18 cellular contexts compared by ENCODE assay signal in the genomic region with DNA sequence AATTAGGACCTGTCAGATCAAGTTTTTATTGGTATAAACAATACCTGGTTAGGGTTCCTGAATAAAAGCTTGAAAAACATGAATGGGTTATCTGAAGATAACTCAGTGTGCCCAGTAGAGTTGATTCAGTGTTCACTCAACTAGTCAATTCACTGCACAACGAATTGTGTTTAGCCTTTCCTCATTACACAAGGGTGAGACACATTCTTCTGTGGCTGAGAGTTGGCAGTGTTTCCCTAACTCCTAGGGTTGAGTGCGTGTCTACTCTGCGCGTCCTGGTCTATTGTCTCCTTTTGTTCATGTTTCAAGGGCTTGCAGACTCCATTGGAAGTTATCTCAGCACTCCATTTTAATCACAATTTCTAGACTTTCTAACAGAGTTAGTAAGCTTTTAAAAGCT. TPM values are rescaled to one million over a fixed set of nuclear protein-coding genes. Genes with fewer than 3 reads are reported as not detected.
DNase-seq lines count a peak whose midpoint lies in the region; ATAC-seq and TF ChIP-seq lines count a peak whose summit lies in the region.
"Had no signal": no experiment of that assay in that cellular context is flagged by ENCODE, and none has a peak within 500 bp of the region (broad histone marks: within the 10 kb centered on the region; RNA-seq: fewer than 3 reads in every experiment).

No MANE protein-coding gene starts in this region.

- H3K4me1 ChIP-seq in IMR-90 (ENCODE audit: control insufficient read depth, insufficient read depth, low read length) (peaks cover 6% of the 10 kb centered on the region; the same call in 1 of the 2 replicates), mammary epithelial cell (ENCODE audit: insufficient read depth, low read length) (peaks cover 25% of the 10 kb centered on the region)

- CTCF ChIA-PET in IMR-90 (lab: Yijun Ruan, JAX), result interaction anchor here (1.5 kb wide), 1 partner anchor 39 kb away, joined by 3 read pairs; no protein-coding TSS in a partner anchor
- CTCF ChIA-PET in mammary epithelial cell (lab: Charles Lee; ENCODE audit: low non-redundant PET), result no interaction called here

- H3K79me2 ChIP-seq in mammary epithelial cell (ENCODE audit: insufficient read depth, low read length), result no peaks in the 10 kb centered on the region

- no peaks in the 10 kb centered on the region for H3K27me3 ChIP-seq in IMR-90 (ENCODE audit: control insufficient read depth, insufficient read depth, low read length)
- no peaks in the 10 kb centered on the region for H3K27me3 ChIP-seq in mammary epithelial cell (ENCODE audit: insufficient read depth, low read length)

- POLR2A ChIA-PET in IMR-90 (lab: Charles Lee; ENCODE audit: unreplicated experiment), result no interaction called here

- H3K27ac ChIP-seq in IMR-90 (ENCODE audit: insufficient read depth, low read length), result no peak overlapping the region
- H3K27ac ChIP-seq in mammary epithelial cell (ENCODE audit: insufficient read depth, low read depth, low read length), result peak overlapping the region; percentile 70
- H3K27ac ChIP-seq in substantia nigra (ENCODE audit: low read depth, low read length, poor library complexity, severe bottlenecking), result no peak overlapping the region
- H3K27ac ChIP-seq: RWPE1 had no signal

- peak overlapping the region; percentile 58; the same call in 1 of the 2 replicates for H3K4ac ChIP-seq in IMR-90 (ENCODE audit: low read depth, low read length)

- 0 out of 2 replicates have a peak, but pooled peaks have one; percentile 38 for ATAC-seq in IMR-90 (ENCODE audit: low read depth)
- ATAC-seq: activated CD4-positive, CD25-positive, alpha-beta regulatory T cell treated with anti-CD3 and anti-CD28 coated beads, Interleukin-2, amount 50 U/mL, for 24 hours; K562; sciatic nerve; stimulated activated naive B cell treated with anti-CD40 and anti-IgM and Interleukin-4, amounts not matched to agents 10 μg/mL and 1 μg/mL and 100 μg/mL, for 72 hours had no signal

- peak overlapping the region in 1 of 2 experiments; percentile 36; a peak in 1 of 4 replicates for H4K8ac ChIP-seq in IMR-90 (ENCODE audit: low read depth in 2 of 2, low read length in 2 of 2)

- in situ Hi-C loops in IMR-90 (cut with MboI; ENCODE audit: low sequenced_read_pairs), result no loop called here
- in situ Hi-C loops in mammary epithelial cell (cut with MboI; ENCODE audit: low sequenced_read_pairs in 2 of 2), result no loop called here
- in situ Hi-C loops in ACHN (cut with HindIII; ENCODE audit: low pct_ligation_motif_present, low pct_unique_long_range_greater_than_20kb, low sequenced_read_pairs), result no loop called here

- no peak overlapping the region for H3K56ac ChIP-seq in IMR-90 (ENCODE audit: extremely low read depth, insufficient read depth, low read length)

- H4K5ac ChIP-seq in IMR-90 (ENCODE audit: low read depth, low read length), result no peak overlapping the region

- intact Hi-C loops in IMR-90 (cut with micrococcal nuclease), result loop anchor here (5.0 kb wide), 1 partner anchor 39 kb away; no protein-coding TSS in a partner anchor
- intact Hi-C loops in mammary epithelial cell (cut with micrococcal nuclease), result no loop called here

- dilution Hi-C loops in IMR-90 (cut with HindIII; ENCODE audit: low sequenced_read_pairs, unreplicated experiment) (no loop called here), mammary epithelial cell (cut with HindIII; ENCODE audit: low sequenced_read_pairs) (no loop called here)

- H3K14ac ChIP-seq in IMR-90 (replicated peaks; ENCODE audit: low read depth, low read length), result peak overlapping the region; percentile 81

- no peak overlapping the region for H3K4me3 ChIP-seq in IMR-90 (ENCODE audit: insufficient read depth, low read depth, low read length)
- no peak overlapping the region for H3K4me3 ChIP-seq in mammary epithelial cell (replicated peaks in 1 of 3; ENCODE audit: insufficient read depth in 1 of 3, low read depth in 2 of 3, low read length in 3 of 3)
- H3K4me3 ChIP-seq: K562 had no signal

- H2BK15ac ChIP-seq in IMR-90 (ENCODE audit: low read depth, low read length), result peak overlapping the region; percentile 51; the same call in 1 of the 3 replicates

- H3K9ac ChIP-seq in IMR-90 (ENCODE audit: low read depth, low read length) (no peak overlapping the region), mammary epithelial cell (ENCODE audit: insufficient read depth, low read length) (no peak overlapping the region)

- WGBS in IMR-90 (ENCODE audit: extremely low coverage in 2 of 2, insufficient read length in 1 of 2), 2 experiments, result no CpG with 5 or more reads among the region's 4 CpGs
- 69% methylated on average over 4 of the region's 4 CpGs for WGBS in mammary epithelial cell (ENCODE audit: low coverage, missing lambda C conversion rate)

- H2AK9ac ChIP-seq in IMR-90 (replicated peaks; ENCODE audit: low read depth, low read length, poor library complexity), result no peak overlapping the region

- no peaks in the 10 kb centered on the region for H3K9me3 ChIP-seq in IMR-90 (ENCODE audit: control insufficient read depth, insufficient read depth, low read length)
- H3K9me3 ChIP-seq in mammary epithelial cell (replicated peaks; ENCODE audit: insufficient read depth, low read length), result no peaks in the 10 kb centered on the region

- BruUV-seq in IMR-90 (replicated peaks; lab: Mats Ljungman, UMichigan) (no TSS peak), mammary epithelial cell (replicated peaks; lab: Mats Ljungman, UMichigan) (no TSS peak)

- peak; percentile 47 for DNase-seq in AG08396 (ENCODE audit: low spot score)
- DNase-seq in IMR-90, result peak; percentile 84
- peak; percentile 81 for DNase-seq in mammary epithelial cell
- peak; percentile 42 for DNase-seq in kidney glomerular epithelial cell (lab: John Stamatoyannopoulos, UW)
- DNase-seq in LoVo (ENCODE audit: low spot score), result no peak
- DNase-seq in substantia nigra (lab: John Stamatoyannopoulos, UW), result no peak
- no peak for DNase-seq in ACHN
- no peak for DNase-seq in OCI-M2 (lab: John Stamatoyannopoulos, UW; ENCODE audit: unreplicated experiment)
- DNase-seq: activated CD8-positive, alpha-beta memory T cell treated with anti-CD3 and anti-CD28 coated beads, Interleukin-2, amount 50 U/mL, for 4 hours; AML-193; hippocampal formation; NCI-H146; stimulated activated naive B cell treated with anti-CD40 and anti-IgM and Interleukin-4, amounts not matched to agents 10 μg/mL and 1 μg/mL and 100 μg/mL, for 72 hours; T-helper 1 cell had no signal

- peak overlapping the region; percentile 37; the same call in 1 of the 2 replicates for H2BK120ac ChIP-seq in IMR-90 (ENCODE audit: low read depth, low read length)

- no peak overlapping the region for H3K23ac ChIP-seq in IMR-90 (ENCODE audit: low read depth, low read length)

- no peak overlapping the region for H4K91ac ChIP-seq in IMR-90 (ENCODE audit: insufficient read depth, low read depth, low read length)

- H3K36me3 ChIP-seq in IMR-90 (ENCODE audit: control insufficient read depth, insufficient read depth, low read length), result no peaks in the 10 kb centered on the region
- H3K36me3 ChIP-seq in mammary epithelial cell (ENCODE audit: insufficient read depth, low read length), result no peaks in the 10 kb centered on the region

- TF ChIP-seq CTCF in IMR-90 (conservative IDR thresholded peaks at IDR 0.05; ENCODE audit: low read depth, low read length), result no peak
- TF ChIP-seq CTCF in mammary epithelial cell (conservative IDR thresholded peaks at IDR 0.05 in 1 of 2, IDR thresholded peaks at IDR 0.05 in 1 of 2; ENCODE audit: extremely low read depth in 1 of 2, insufficient read depth in 1 of 2, low read depth in 1 of 2, low read length in 2 of 2), result no peak

- H2BK5ac ChIP-seq in IMR-90 (ENCODE audit: low read depth, low read length, poor library complexity, severe bottlenecking), result peak overlapping the region; percentile 64

- H2BK20ac ChIP-seq in IMR-90 (ENCODE audit: low read depth, low read length), result peak overlapping the region; percentile 40

- H2AFZ ChIP-seq in IMR-90 (replicated peaks; ENCODE audit: low read length, poor library complexity) (peak overlapping the region; percentile 5), mammary epithelial cell (ENCODE audit: low read depth, low read length) (peak overlapping the region; percentile 24)

- H3K18ac ChIP-seq in IMR-90 (ENCODE audit: low read depth, low read length), result peak overlapping the region; percentile 60; the same call in 1 of the 2 replicates

- TF ChIP-seq RAD21 in IMR-90 (IDR thresholded peaks at IDR 0.05; ENCODE audit: low read length), result no peak

- H2AK5ac ChIP-seq in IMR-90 (ENCODE audit: low read depth, low read length), result peak overlapping the region; percentile 52; the same call in 1 of the 2 replicates

- H3K79me1 ChIP-seq in IMR-90 (ENCODE audit: low read depth in 1 of 2, low read length in 2 of 2), result no peaks in the 10 kb centered on the region

- H3K4me2 ChIP-seq in IMR-90 (ENCODE audit: low read depth, low read length) (no peak overlapping the region), mammary epithelial cell (ENCODE audit: insufficient read depth, low read depth, low read length) (no peak overlapping the region)

- no peak for TF ChIP-seq POLR2A in IMR-90 (IDR thresholded peaks at IDR 0.05; ENCODE audit: low read depth, low read length)

- H4K20me1 ChIP-seq in IMR-90 (ENCODE audit: insufficient read depth, low read length) (no peaks in the 10 kb centered on the region), mammary epithelial cell (ENCODE audit: insufficient read depth, low read length) (no peaks in the 10 kb centered on the region)

- peaks cover 3% of the 10 kb centered on the region for H3K9me1 ChIP-seq in IMR-90 (ENCODE audit: insufficient read depth, low read length)

TF ChIP-seq in IMR-90, 13 proteins besides CTCF, POLR2A, EP300 and RAD21:
- TF ChIP-seq CEBPB (IDR thresholded peaks at IDR 0.05; ENCODE audit: low read depth, low read length), result 0 out of 2 replicates have a peak, but pooled peaks have one; percentile 17
- TF ChIP-seq, protein P1, sequence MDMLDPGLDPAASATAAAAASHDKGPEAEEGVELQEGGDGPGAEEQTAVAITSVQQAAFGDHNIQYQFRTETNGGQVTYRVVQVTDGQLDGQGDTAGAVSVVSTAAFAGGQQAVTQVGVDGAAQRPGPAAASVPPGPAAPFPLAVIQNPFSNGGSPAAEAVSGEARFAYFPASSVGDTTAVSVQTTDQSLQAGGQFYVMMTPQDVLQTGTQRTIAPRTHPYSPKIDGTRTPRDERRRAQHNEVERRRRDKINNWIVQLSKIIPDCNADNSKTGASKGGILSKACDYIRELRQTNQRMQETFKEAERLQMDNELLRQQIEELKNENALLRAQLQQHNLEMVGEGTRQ (IDR thresholded peaks at IDR 0.05; ENCODE audit: low read depth, low read length), result no peak

RNA-seq across cellular contexts. Expression of a gene that starts 32.8 kb away (rescaled TPM):
- total RNA-seq in IMR-90 (2012; rRNA removed) (0.18 and 0.28 TPM in 2 replicates), mammary epithelial cell (1 to 10 TPM in 1 of 2 donors, under 1 TPM in 1; 0.19 to 1.5 TPM)
- polyA plus RNA-seq in IMR-90 (2012; rRNA removed) (1.1 and 1.8 TPM in 2 replicates), mammary epithelial cell (0.17 TPM)
- polyA plus RNA-seq in IMR-90 (2012; cell fraction: cytosol; rRNA removed), result 0.24 and 0.34 TPM in 2 replicates
- 20.8 and 51.8 TPM in 2 replicates for polyA plus RNA-seq in IMR-90 (2012; cell fraction: nucleus; rRNA removed; ENCODE audit: low replicate concordance)
- not detected for polyA minus RNA-seq in mammary epithelial cell
- total RNA-seq: K562 had no signal

Comparison
In these comparisons a context has a peak if more than half of its experiments do, and no peak if none do; other contexts are left out.
1. DNase-seq: peak in AG08396 (single experiment), IMR-90 (single experiment), mammary epithelial cell (single experiment) and kidney glomerular epithelial cell (single experiment); none in LoVo (single experiment), substantia nigra (0 of 49), ACHN (single experiment) and OCI-M2 (single experiment).